18 cellular contexts compared by ENCODE assay signal in the genomic region with DNA sequence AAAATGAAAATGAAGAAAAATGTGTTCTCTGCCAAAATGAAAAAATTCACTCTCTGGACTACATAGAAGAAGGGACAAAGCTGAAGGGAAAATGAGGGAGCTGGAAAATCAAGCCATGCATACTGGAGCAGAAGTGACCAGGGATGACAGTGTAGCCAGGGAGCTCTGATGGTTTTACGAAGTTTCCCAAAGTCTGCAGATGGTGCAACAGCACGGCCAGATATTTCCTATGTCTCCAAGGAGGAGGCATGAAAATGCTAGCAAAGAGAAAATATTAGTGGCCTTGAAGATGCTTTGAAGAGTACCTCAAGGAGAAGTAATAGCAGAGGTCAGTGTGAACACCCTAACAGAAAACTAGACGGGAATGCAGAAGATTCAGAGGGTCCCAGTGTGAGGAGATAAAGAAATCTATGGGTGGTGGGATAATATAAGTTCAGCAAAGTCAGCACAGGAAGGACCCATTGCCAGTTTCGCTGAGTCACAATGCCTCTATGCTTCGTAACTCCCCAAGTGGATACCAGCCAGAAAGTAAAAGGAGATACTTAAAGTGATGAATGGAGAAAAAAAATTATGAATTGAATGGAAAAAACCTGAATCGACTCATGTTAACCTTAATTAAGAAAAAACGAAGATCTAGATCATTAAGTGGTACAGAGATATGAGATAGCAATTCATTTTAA. TPM values are rescaled to one million over a fixed set of nuclear protein-coding genes. Genes with fewer than 3 reads are reported as not detected.
DNase-seq lines count a peak whose midpoint lies in the region; TF ChIP-seq lines count a peak whose summit lies in the region.
"Had no signal": no experiment of that assay in that cellular context is flagged by ENCODE, and none has a peak within 500 bp of the region (broad histone marks: within the 10 kb centered on the region; RNA-seq: fewer than 3 reads in every experiment).

No MANE protein-coding gene starts in this region.

- H3K27ac ChIP-seq in GM23248, result peak overlapping the region; percentile 33
- no peak overlapping the region for H3K27ac ChIP-seq in SK-N-SH (ENCODE audit: low read depth in 2 of 2, low read length in 1 of 2)
- no peak overlapping the region for H3K27ac ChIP-seq in esophagus muscularis mucosa (replicated peaks in 1 of 4)
- H3K27ac ChIP-seq in dorsolateral prefrontal cortex, result no peak overlapping the region
- H3K27ac ChIP-seq: heart right ventricle, psoas muscle, suprapubic skin, WERI-Rb-1 had no signal

- intact Hi-C loops in esophagus muscularis mucosa (cut with DNase I) (no loop called here), dorsolateral prefrontal cortex (cut with DNase I) (no loop called here)

- TF ChIP-seq POLR2A in esophagus muscularis mucosa (IDR thresholded peaks at IDR 0.05; ENCODE audit: low read depth), result no peak

- H3K4me1 ChIP-seq in GM23248 (ENCODE audit: insufficient read depth) (peaks cover 11% of the 10 kb centered on the region; the same call in 1 of the 2 replicates), SK-N-SH (ENCODE audit: control insufficient read depth in 1 of 2, insufficient read depth in 2 of 2, low read depth in 1 of 2, low read length in 1 of 2) (no peaks in the 10 kb centered on the region), esophagus muscularis mucosa (no peaks in the 10 kb centered on the region)
- H3K4me1 ChIP-seq: heart right ventricle, psoas muscle, suprapubic skin had no signal

- no peaks in the 10 kb centered on the region for H3K36me3 ChIP-seq in GM23248 (ENCODE audit: low read depth)
- H3K36me3 ChIP-seq in SK-N-SH (replicated peaks in 1 of 2; ENCODE audit: control insufficient read depth in 1 of 2, insufficient read depth in 2 of 2, low read length in 1 of 2), result no peaks in the 10 kb centered on the region
- no peaks in the 10 kb centered on the region for H3K36me3 ChIP-seq in esophagus muscularis mucosa
- H3K36me3 ChIP-seq: heart right ventricle, suprapubic skin, WERI-Rb-1 had no signal

- H4K20me1 ChIP-seq in GM23248 (ENCODE audit: insufficient read depth), result no peaks in the 10 kb centered on the region
- no peaks in the 10 kb centered on the region for H4K20me1 ChIP-seq in SK-N-SH (ENCODE audit: insufficient read depth)

- H3K9me2 ChIP-seq in GM23248 (ENCODE audit: insufficient read depth), result no peaks in the 10 kb centered on the region
- 0 out of 2 replicates have a peak, but pooled peaks cover 3% of the 10 kb centered on the region for H3K9me2 ChIP-seq in SK-N-SH

- H3K4me3 ChIP-seq in GM23248, result no peak overlapping the region
- H3K4me3 ChIP-seq in SK-N-SH (ENCODE audit: low read depth in 2 of 2, low read length in 1 of 2), result no peak overlapping the region
- H3K4me3 ChIP-seq in esophagus muscularis mucosa, result no peak overlapping the region
- no peak overlapping the region for H3K4me3 ChIP-seq in dorsolateral prefrontal cortex
- H3K4me3 ChIP-seq: heart right ventricle, psoas muscle, suprapubic skin had no signal

- no peaks in the 10 kb centered on the region for H3K9me3 ChIP-seq in GM23248 (ENCODE audit: low read depth)
- no peaks in the 10 kb centered on the region for H3K9me3 ChIP-seq in SK-N-SH
- no peaks in the 10 kb centered on the region for H3K9me3 ChIP-seq in esophagus muscularis mucosa
- H3K9me3 ChIP-seq: heart right ventricle, psoas muscle, suprapubic skin had no signal

- WGBS in GM23248 (ENCODE audit: low coverage in 1 of 2, low lambda C conversion rate in 2 of 2, missing lambda C conversion rate in 2 of 2), 2 experiments, result 41 to 42% methylated on average over 7 of the region's 7 CpGs
- 24% methylated on average over 7 of the region's 7 CpGs for WGBS in SK-N-SH (ENCODE audit: low lambda C conversion rate)
- WGBS in esophagus muscularis mucosa, result 65% methylated on average over 7 of the region's 7 CpGs

- H2AFZ ChIP-seq in GM23248 (peak overlapping the region; percentile 70), SK-N-SH (ENCODE audit: low read depth) (no peak overlapping the region)

- CTCF ChIA-PET in SK-N-SH (lab: Yijun Ruan, JAX), result interaction anchor here (1.8 kb wide), 1 partner anchor 16 kb away, joined by 3 read pairs; no protein-coding TSS in a partner anchor

- no peaks in the 10 kb centered on the region for H3K27me3 ChIP-seq in GM23248 (replicated peaks; ENCODE audit: insufficient read depth)
- H3K27me3 ChIP-seq in SK-N-SH (ENCODE audit: insufficient read depth), result no peaks in the 10 kb centered on the region
- H3K27me3 ChIP-seq in esophagus muscularis mucosa, result no peaks in the 10 kb centered on the region
- no peaks in the 10 kb centered on the region for H3K27me3 ChIP-seq in dorsolateral prefrontal cortex
- H3K27me3 ChIP-seq: heart right ventricle, suprapubic skin had no signal

- TF ChIP-seq EP300 in SK-N-SH (IDR thresholded peaks at IDR 0.05; ENCODE audit: borderline replicate concordance in 1 of 2, low read depth in 1 of 2, low read length in 1 of 2), result no peak
- TF ChIP-seq EP300 in esophagus muscularis mucosa (IDR thresholded peaks at IDR 0.05), result no peak

- no peaks in the 10 kb centered on the region; the same call in 1 of the 2 replicates for H3F3A ChIP-seq in GM23248 (ENCODE audit: insufficient read depth)
- H3F3A ChIP-seq in SK-N-SH (replicated peaks; ENCODE audit: insufficient read depth), result no peaks in the 10 kb centered on the region

- TF ChIP-seq CTCF in SK-N-SH (IDR thresholded peaks at IDR 0.05) (no peak), esophagus muscularis mucosa (IDR thresholded peaks at IDR 0.05) (no peak), dorsolateral prefrontal cortex (IDR thresholded peaks at IDR 0.05 in 54 of 56, conservative IDR thresholded peaks at IDR 0.05 in 2 of 56; ENCODE audit: low read depth in 1 of 56, partially characterized antibody in 56 of 56) (no peak)

- peak overlapping the region; percentile 14 for H3K9ac ChIP-seq in GM23248
- no peak overlapping the region for H3K9ac ChIP-seq in SK-N-SH

- H3K4me2 ChIP-seq in GM23248 (ENCODE audit: unreplicated experiment) (peak overlapping the region; percentile 60), SK-N-SH (0 out of 2 replicates have a peak overlapping the region, but pooled peaks have one; percentile 10)

- POLR2A ChIA-PET in SK-N-SH (lab: Yijun Ruan, JAX), result no interaction called here

- TF ChIP-seq RAD21 in SK-N-SH (IDR thresholded peaks at IDR 0.05; ENCODE audit: low read length), result no peak

- H3K79me2 ChIP-seq in GM23248 (ENCODE audit: insufficient read depth) (no peaks in the 10 kb centered on the region), SK-N-SH (ENCODE audit: insufficient read depth) (no peaks in the 10 kb centered on the region)

- in situ Hi-C loops in GM23248 (cut with MboI), result no loop called here

- DNase-seq in GM23248 (peak; percentile 85), SK-N-SH (no peak), esophagus muscularis mucosa (ENCODE audit: extremely low spot score) (peak; percentile 91), pulmonary artery endothelial cell (ENCODE audit: low read depth, low spot score) (peak; percentile 15), foreskin melanocyte (no peak), KG1 (lab: John Stamatoyannopoulos, UW) (no peak), dedifferentiated amniotic fluid mesenchymal stem cell (ENCODE audit: extremely low spot score) (no peak), dorsolateral prefrontal cortex (no peak)
- DNase-seq: activated CD8-positive, alpha-beta T cell treated with anti-CD3 and anti-CD28 coated beads, Interleukin-2, amount 10 ng/mL, durations not matched to agents 7 days and 5 days; C1 segment of cervical spinal cord; DMS79; endodermal cell; heart right ventricle; MM.1S; naive thymus-derived CD8-positive, alpha-beta T cell; WERI-Rb-1 had no signal

TF ChIP-seq in SK-N-SH, 30 proteins besides CTCF, POLR2A, EP300 and RAD21 (continues in another document):
- TF ChIP-seq FOSL2 (IDR thresholded peaks at IDR 0.05; ENCODE audit: borderline replicate concordance, low read depth) (no peak), GABPA (IDR thresholded peaks at IDR 0.05; ENCODE audit: low read depth) (no peak), FOXJ3 (CRISPR knock-in tag; IDR thresholded peaks at IDR 0.05) (no peak), POLR2AphosphoS5 (IDR thresholded peaks at IDR 0.05; ENCODE audit: low read depth, low read length) (no peak), PBX3 (IDR thresholded peaks at IDR 0.05) (no peak)
- TF ChIP-seq, protein P1, sequence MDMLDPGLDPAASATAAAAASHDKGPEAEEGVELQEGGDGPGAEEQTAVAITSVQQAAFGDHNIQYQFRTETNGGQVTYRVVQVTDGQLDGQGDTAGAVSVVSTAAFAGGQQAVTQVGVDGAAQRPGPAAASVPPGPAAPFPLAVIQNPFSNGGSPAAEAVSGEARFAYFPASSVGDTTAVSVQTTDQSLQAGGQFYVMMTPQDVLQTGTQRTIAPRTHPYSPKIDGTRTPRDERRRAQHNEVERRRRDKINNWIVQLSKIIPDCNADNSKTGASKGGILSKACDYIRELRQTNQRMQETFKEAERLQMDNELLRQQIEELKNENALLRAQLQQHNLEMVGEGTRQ (IDR thresholded peaks at IDR 0.05; ENCODE audit: borderline replicate concordance, low read depth, low read length), result no peak
- TF ChIP-seq, protein P2, sequence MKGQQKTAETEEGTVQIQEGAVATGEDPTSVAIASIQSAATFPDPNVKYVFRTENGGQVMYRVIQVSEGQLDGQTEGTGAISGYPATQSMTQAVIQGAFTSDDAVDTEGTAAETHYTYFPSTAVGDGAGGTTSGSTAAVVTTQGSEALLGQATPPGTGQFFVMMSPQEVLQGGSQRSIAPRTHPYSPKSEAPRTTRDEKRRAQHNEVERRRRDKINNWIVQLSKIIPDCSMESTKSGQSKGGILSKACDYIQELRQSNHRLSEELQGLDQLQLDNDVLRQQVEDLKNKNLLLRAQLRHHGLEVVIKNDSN (IDR thresholded peaks at IDR 0.05; ENCODE audit: borderline replicate concordance, low read depth), result no peak

RNA-seq across cellular contexts. Expression of gene POMGNT2, which starts 39.1 kb away (rescaled TPM):
- total RNA-seq in GM23248 (2014; rRNA removed; shearing (Covaris generic)), result 11.6 and 14.5 TPM in 2 replicates
- 10.6 and 11.6 TPM in 2 replicates for polyA plus RNA-seq in GM23248 (2016; fragmentation: Nextera tagmentation; extraction: Ambion mirVana)
- 18.5 and 20.6 TPM in 2 replicates for polyA plus RNA-seq in SK-N-SH (2012; rRNA removed)
- 9.4 and 16.1 TPM in 2 replicates for polyA plus RNA-seq in SK-N-SH (2012; cell fraction: cytosol; rRNA removed)
- 10.9 and 11.5 TPM in 2 replicates for polyA plus RNA-seq in SK-N-SH (2012; cell fraction: nucleus; rRNA removed)
- total RNA-seq in esophagus muscularis mucosa, result 10 to 100 TPM; 22.4 to 39.6 (median 31.1) TPM
- total RNA-seq in pulmonary artery endothelial cell, result 6.5 and 6.9 TPM in 2 replicates
- 10 to 100 TPM; 21.9 to 62.0 (median 41.4) TPM for total RNA-seq in dorsolateral prefrontal cortex

Comparison
In these comparisons a context has a peak if more than half of its experiments do, and no peak if none do; other contexts are left out.
1. DNase-seq: peak in GM23248 (single experiment), esophagus muscularis mucosa (single experiment) and pulmonary artery endothelial cell (single experiment); none in SK-N-SH (single experiment), foreskin melanocyte (single experiment), KG1 (single experiment), dedifferentiated amniotic fluid mesenchymal stem cell (single experiment) and dorsolateral prefrontal cortex (0 of 10).